Comparison of ENCODE assay signal across 6 cellular contexts in the genomic region with DNA sequence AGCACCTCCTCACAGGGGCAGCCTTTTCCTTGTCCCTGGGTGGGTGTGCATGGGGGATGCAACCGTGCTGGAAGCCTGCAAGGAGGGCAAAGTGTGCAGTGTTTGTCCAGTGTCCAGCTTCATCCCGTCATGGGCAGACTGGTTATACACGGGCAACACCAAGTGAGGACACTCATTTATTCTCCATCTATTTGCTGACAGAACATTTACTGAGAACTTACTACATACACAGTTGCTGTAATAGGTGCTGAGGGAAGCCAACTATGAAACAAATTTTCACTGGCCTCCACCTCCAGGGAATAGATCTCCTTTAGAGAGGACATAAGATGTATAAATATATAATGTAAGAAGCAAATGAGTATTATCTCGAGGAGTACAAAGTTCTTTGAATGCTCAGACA.
"Had no signal": no experiment of that assay in that cellular context is flagged by ENCODE, and none has a peak within 500 bp of the region (broad histone marks: within the 10 kb centered on the region; RNA-seq: fewer than 3 reads in every experiment).

No MANE protein-coding gene starts in this region.

- H3K4me2 ChIP-seq: KMS-11 had no signal

- ATAC-seq: K562 had no signal

- DNase-seq: KBM-7, KG1 had no signal

- H3K9ac ChIP-seq: KMS-11 had no signal

- H3K27ac ChIP-seq: HL-60, KMS-11 had no signal

- FAIRE-seq: HTR-8/SVneo, K562 had no signal

- H3K4me3 ChIP-seq: K562 had no signal
